Comparison of ENCODE assay signal across 1 cellular context in the genomic region with DNA sequence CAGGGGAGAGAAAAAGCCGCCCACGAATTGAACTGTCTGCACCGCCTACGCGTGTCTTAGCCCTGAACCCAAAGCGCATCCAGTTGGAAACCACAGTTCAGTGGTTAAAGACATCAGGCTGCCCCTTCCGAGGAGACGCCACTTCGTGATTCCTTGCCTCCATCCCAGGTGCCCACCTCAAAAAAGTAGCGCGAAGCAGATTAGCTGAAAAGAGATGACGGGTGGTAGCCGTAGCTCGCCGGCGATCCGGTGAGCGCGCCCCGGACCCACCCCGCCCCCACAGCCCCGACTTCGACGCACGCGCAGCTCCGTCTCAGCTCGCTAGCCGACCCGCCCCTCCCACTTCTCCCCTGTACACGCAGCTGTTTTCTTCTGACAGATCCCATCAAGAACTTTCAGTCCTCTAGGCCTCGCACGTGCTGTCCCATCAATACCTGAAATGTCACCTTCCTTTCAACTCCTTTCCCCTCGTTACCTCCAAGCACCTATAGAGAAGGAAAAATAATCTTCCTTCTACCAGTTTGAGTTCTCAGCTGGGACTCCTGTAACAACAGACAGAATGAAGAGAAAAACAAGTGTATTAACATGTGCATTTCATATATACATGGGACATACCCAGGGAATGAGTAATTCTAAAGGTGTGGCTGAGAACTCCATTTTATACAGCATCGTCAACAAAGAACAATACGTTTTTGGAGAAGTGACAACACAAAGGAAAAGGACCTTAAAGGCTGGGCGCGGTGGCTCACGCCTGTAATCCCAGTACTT.
TF ChIP-seq lines count a peak whose summit lies in the region.

No MANE protein-coding gene starts in this region.

TF ChIP-seq in K562, 482 proteins besides CTCF, POLR2A, EP300 and RAD21 (continued from another document):
- TF ChIP-seq, protein P1, sequence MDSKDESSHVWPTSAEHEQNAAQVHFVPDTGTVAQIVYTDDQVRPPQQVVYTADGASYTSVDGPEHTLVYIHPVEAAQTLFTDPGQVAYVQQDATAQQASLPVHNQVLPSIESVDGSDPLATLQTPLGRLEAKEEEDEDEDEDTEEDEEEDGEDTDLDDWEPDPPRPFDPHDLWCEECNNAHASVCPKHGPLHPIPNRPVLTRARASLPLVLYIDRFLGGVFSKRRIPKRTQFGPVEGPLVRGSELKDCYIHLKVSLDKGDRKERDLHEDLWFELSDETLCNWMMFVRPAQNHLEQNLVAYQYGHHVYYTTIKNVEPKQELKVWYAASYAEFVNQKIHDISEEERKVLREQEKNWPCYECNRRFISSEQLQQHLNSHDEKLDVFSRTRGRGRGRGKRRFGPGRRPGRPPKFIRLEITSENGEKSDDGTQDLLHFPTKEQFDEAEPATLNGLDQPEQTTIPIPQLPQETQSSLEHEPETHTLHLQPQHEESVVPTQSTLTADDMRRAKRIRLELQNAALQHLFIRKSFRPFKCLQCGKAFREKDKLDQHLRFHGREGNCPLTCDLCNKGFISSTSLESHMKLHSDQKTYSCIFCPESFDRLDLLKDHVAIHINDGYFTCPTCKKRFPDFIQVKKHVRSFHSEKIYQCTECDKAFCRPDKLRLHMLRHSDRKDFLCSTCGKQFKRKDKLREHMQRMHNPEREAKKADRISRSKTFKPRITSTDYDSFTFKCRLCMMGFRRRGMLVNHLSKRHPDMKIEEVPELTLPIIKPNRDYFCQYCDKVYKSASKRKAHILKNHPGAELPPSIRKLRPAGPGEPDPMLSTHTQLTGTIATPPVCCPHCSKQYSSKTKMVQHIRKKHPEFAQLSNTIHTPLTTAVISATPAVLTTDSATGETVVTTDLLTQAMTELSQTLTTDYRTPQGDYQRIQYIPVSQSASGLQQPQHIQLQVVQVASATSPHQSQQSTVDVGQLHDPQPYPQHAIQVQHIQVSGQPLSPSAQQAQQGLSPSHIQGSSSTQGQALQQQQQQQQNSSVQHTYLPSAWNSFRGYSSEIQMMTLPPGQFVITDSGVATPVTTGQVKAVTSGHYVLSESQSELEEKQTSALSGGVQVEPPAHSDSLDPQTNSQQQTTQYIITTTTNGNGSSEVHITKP (IDR thresholded peaks at IDR 0.05; ENCODE audit: partially characterized antibody): no peak
- TF ChIP-seq HCFC1 (IDR thresholded peaks at IDR 0.05; ENCODE audit: low read depth, low read length): no peak
- TF ChIP-seq ZNF507 (tag; conservative IDR thresholded peaks at IDR 0.05): no peak
- no peak for TF ChIP-seq LARP7 (IDR thresholded peaks at IDR 0.05)
- no peak for TF ChIP-seq NONO (IDR thresholded peaks at IDR 0.05; ENCODE audit: low read depth in 2 of 2, low read length in 1 of 2)
- no peak for TF ChIP-seq HMGN3 (IDR thresholded peaks at IDR 0.05; ENCODE audit: borderline replicate concordance, extremely low read depth, insufficient read length, low read depth, low read length)
- TF ChIP-seq ZNF121 (CRISPR knock-in tag; conservative IDR thresholded peaks at IDR 0.05): no peak
- TF ChIP-seq RAD51 (IDR thresholded peaks at IDR 0.05; ENCODE audit: borderline replicate concordance, low read depth): peak; percentile 19; the same call in 1 of the 2 replicates
- TF ChIP-seq JUN (IDR thresholded peaks at IDR 0.05; ENCODE audit: borderline replicate concordance, low read depth, low read length): no peak
- no peak; the same call in 1 of the 2 replicates for TF ChIP-seq JUN (CRISPR knock-in tag; IDR thresholded peaks at IDR 0.05; ENCODE audit: borderline replicate concordance)
- TF ChIP-seq HEY1 (CRISPR knock-in tag; IDR thresholded peaks at IDR 0.05; ENCODE audit: borderline replicate concordance): no peak
- no peak; the same call in 1 of the 2 replicates for TF ChIP-seq SMARCC2 (IDR thresholded peaks at IDR 0.05; ENCODE audit: low read depth)
- no peak for TF ChIP-seq ESRRB (CRISPR knock-in tag; IDR thresholded peaks at IDR 0.05; ENCODE audit: borderline replicate concordance)
- TF ChIP-seq MEF2A (IDR thresholded peaks at IDR 0.05; ENCODE audit: control insufficient read depth, low read depth, low read length): no peak
- no peak for TF ChIP-seq NR0B1 (IDR thresholded peaks at IDR 0.05; ENCODE audit: partially characterized antibody)
- peak; percentile 53 to 94; a peak in 3 of 4 replicates for TF ChIP-seq HDAC1 (IDR thresholded peaks at IDR 0.05)
- TF ChIP-seq ZNF174 (CRISPR knock-in tag; IDR thresholded peaks at IDR 0.05): no peak
- TF ChIP-seq POLR2AphosphoS2 (IDR thresholded peaks at IDR 0.05; ENCODE audit: low read length): no peak
- no peak for TF ChIP-seq SMAD1 (IDR thresholded peaks at IDR 0.05; ENCODE audit: low read depth, low read length, partially characterized antibody)
- TF ChIP-seq SMAD4 (CRISPR knock-in tag; conservative IDR thresholded peaks at IDR 0.05): no peak
- TF ChIP-seq SRSF9 (IDR thresholded peaks at IDR 0.05; ENCODE audit: borderline replicate concordance, low read depth, low read length): no peak
- TF ChIP-seq NFIC (IDR thresholded peaks at IDR 0.05): no peak; the same call in 1 of the 2 replicates
- TF ChIP-seq ZFP36 (IDR thresholded peaks at IDR 0.05; ENCODE audit: low read depth, low read length, partially characterized antibody): no peak
- no peak for TF ChIP-seq SMAD3 (CRISPR knock-in tag; conservative IDR thresholded peaks at IDR 0.05)
- no peak for TF ChIP-seq SP2 (IDR thresholded peaks at IDR 0.05; ENCODE audit: extremely low read depth, low read depth, low read length, poor library complexity, severe bottlenecking)
- TF ChIP-seq MCM5 (IDR thresholded peaks at IDR 0.05; ENCODE audit: low read depth): no peak
- TF ChIP-seq SAP30 (IDR thresholded peaks at IDR 0.05; ENCODE audit: borderline replicate concordance, insufficient read depth, low read depth, low read length, poor library complexity, severe bottlenecking): peak; percentile 76
- no peak for TF ChIP-seq HIVEP1 (CRISPR knock-in tag; IDR thresholded peaks at IDR 0.05)
- 0 out of 2 replicates have a peak, but pooled peaks have one; percentile 27 for TF ChIP-seq CXXC5 (CRISPR knock-in tag; IDR thresholded peaks at IDR 0.05)
- TF ChIP-seq CBX3 (IDR thresholded peaks at IDR 0.05; ENCODE audit: borderline replicate concordance in 1 of 2, low read length in 2 of 2): 0 out of 3 replicates have a peak, but pooled peaks of 1 of the 2 experiments have one; percentile 10
TF ChIP-seq in K562: peak in this region for 82.
